Comparison of ENCODE assay signal across 21 cellular contexts in the genomic region with DNA sequence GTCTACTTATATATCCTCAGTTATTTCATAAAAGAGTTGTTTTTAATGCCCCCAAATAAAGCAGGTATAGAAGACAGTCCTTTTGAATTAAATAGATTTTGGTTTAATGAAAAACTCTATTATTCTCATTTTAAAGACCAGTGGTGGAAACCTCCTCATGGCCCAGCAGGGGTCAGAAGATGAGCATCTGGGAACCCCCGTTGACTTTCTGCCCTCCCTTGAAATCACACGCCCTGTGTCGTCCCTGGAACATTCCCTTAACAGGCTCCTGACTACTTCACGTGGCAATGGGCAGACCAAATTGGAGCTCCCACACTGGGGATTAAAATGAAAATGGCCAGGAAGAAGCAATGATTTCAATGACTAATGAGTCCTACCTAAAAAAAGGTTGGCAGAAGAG.
DNase-seq lines count a peak whose midpoint lies in the region; ATAC-seq, FAIRE-seq and TF ChIP-seq lines count a peak whose summit lies in the region.
"Had no signal": no experiment of that assay in that cellular context is flagged by ENCODE, and none has a peak within 500 bp of the region (broad histone marks: within the 10 kb centered on the region; RNA-seq: fewer than 3 reads in every experiment).

No MANE protein-coding gene starts in this region.

- H3K79me2 ChIP-seq in HepG2 (ENCODE audit: insufficient read depth, low read length) (no peaks in the 10 kb centered on the region), osteoblast (ENCODE audit: insufficient read depth, low read length) (no peaks in the 10 kb centered on the region)

- H3K36me3 ChIP-seq in HepG2 (replicated peaks in 1 of 2; ENCODE audit: control insufficient read depth in 1 of 2, insufficient read depth in 2 of 2, low read length in 2 of 2) (no peaks in the 10 kb centered on the region), right lobe of liver (no peaks in the 10 kb centered on the region), osteoblast (ENCODE audit: insufficient read depth, low read length) (no peaks in the 10 kb centered on the region), SJCRH30 (no peaks in the 10 kb centered on the region)

- POLR2A ChIA-PET in HepG2 (lab: Yijun Ruan, JAX) = no interaction called here

- in situ Hi-C loops in HepG2 (cut with HindIII; ENCODE audit: extremely low pct_ligation_motif_present, low pct_unique_long_range_greater_than_20kb) = no loop called here

- no peak overlapping the region for H3K4me3 ChIP-seq in HepG2 (replicated peaks in 1 of 3; ENCODE audit: insufficient read depth in 1 of 3, low read depth in 2 of 3, low read length in 3 of 3)
- no peak overlapping the region for H3K4me3 ChIP-seq in right lobe of liver
- no peak overlapping the region for H3K4me3 ChIP-seq in choroid plexus epithelial cell (ENCODE audit: low read depth, low read length)
- no peak overlapping the region for H3K4me3 ChIP-seq in osteoblast (ENCODE audit: insufficient read depth, low read length)
- H3K4me3 ChIP-seq in SJCRH30 = no peak overlapping the region
- H3K4me3 ChIP-seq in dorsolateral prefrontal cortex = no peak overlapping the region
- H3K4me3 ChIP-seq: GM12878 had no signal

- no peaks in the 10 kb centered on the region for H4K20me1 ChIP-seq in HepG2 (ENCODE audit: insufficient read depth, low read length)
- no peaks in the 10 kb centered on the region for H4K20me1 ChIP-seq in osteoblast (ENCODE audit: insufficient read depth, low read length)

- BruUV-seq in HepG2 (replicated peaks; lab: Mats Ljungman, UMichigan) = no TSS peak

- intact Hi-C loops in HepG2 (cut with micrococcal nuclease; ENCODE audit: unreplicated experiment) = loop anchor here (1.0 kb wide), 1 partner anchor 124 kb away; no protein-coding TSS in a partner anchor
- intact Hi-C loops in right lobe of liver (cut with DNase I) = no loop called here
- intact Hi-C loops in dorsolateral prefrontal cortex (cut with DNase I) = loop anchor here in 1 of 2 donors (10.0 kb wide), 1 partner anchor 122 kb away; no protein-coding TSS in a partner anchor

- ATAC-seq in HepG2 (peak; percentile 68), right lobe of liver (no peak)
- ATAC-seq: GM12878, Panc1 had no signal

- no peak overlapping the region for H3K9ac ChIP-seq in HepG2 (ENCODE audit: insufficient read depth, low read depth, low read length)

- no peaks in the 10 kb centered on the region for H3K9me3 ChIP-seq in HepG2 (ENCODE audit: low read length)
- H3K9me3 ChIP-seq in right lobe of liver = no peaks in the 10 kb centered on the region
- H3K9me3 ChIP-seq in osteoblast (ENCODE audit: low read depth, low read length) = no peaks in the 10 kb centered on the region
- no peaks in the 10 kb centered on the region for H3K9me3 ChIP-seq in SJCRH30 (replicated peaks)

- H2AFZ ChIP-seq in HepG2 (ENCODE audit: low read length) = no peak overlapping the region
- H2AFZ ChIP-seq in osteoblast (ENCODE audit: low read length) = no peak overlapping the region

- CTCF ChIA-PET in HepG2 (lab: Yijun Ruan, JAX; ENCODE audit: low intra/inter-chr PET ratio, low total read pairs) = interaction anchor here (1.7 kb wide), 1 partner anchor 124 kb away, joined by 8 read pairs; no protein-coding TSS in a partner anchor

- H3K4me2 ChIP-seq in HepG2 (ENCODE audit: low read depth, low read length) = no peak overlapping the region
- H3K4me2 ChIP-seq in osteoblast (ENCODE audit: insufficient read depth, low read length) = no peak overlapping the region

- TF ChIP-seq POLR2A in HepG2 (IDR thresholded peaks at IDR 0.05; ENCODE audit: insufficient read depth in 1 of 2, low read depth in 2 of 2, low read length in 2 of 2) (no peak), right lobe of liver (IDR thresholded peaks at IDR 0.05) (no peak)

- TF ChIP-seq RAD21 in HepG2 (CRISPR knock-in tag; IDR thresholded peaks at IDR 0.05) = no peak

- no peak for FAIRE-seq in HepG2 (lab: Jason Lieb, UNC)
- FAIRE-seq: GM12878, GM18507 had no signal

- H3K4me1 ChIP-seq in HepG2 (ENCODE audit: insufficient read depth, low read length) = no peaks in the 10 kb centered on the region
- no peaks in the 10 kb centered on the region for H3K4me1 ChIP-seq in right lobe of liver
- peaks cover 10% of the 10 kb centered on the region for H3K4me1 ChIP-seq in osteoblast (ENCODE audit: insufficient read depth, low read length)
- H3K4me1 ChIP-seq in SJCRH30 = no peaks in the 10 kb centered on the region

- no peak overlapping the region for H3K27ac ChIP-seq in HepG2 (ENCODE audit: extremely low read length, insufficient read depth, low read length)
- H3K27ac ChIP-seq in right lobe of liver = no peak overlapping the region
- H3K27ac ChIP-seq in osteoblast (ENCODE audit: low read depth, low read length) = no peak overlapping the region
- H3K27ac ChIP-seq in SJCRH30 = no peak overlapping the region
- peak overlapping the region in 7 of 59 donors; percentile 5 to 62 (median 14) for H3K27ac ChIP-seq in dorsolateral prefrontal cortex

- TF ChIP-seq EP300 in HepG2 (IDR thresholded peaks at IDR 0.05; ENCODE audit: low read depth in 2 of 2, low read length in 2 of 2) (no peak), HepG2 (CRISPR knock-in tag; IDR thresholded peaks at IDR 0.05; ENCODE audit: borderline replicate concordance) (no peak)

- no peaks in the 10 kb centered on the region for H3K27me3 ChIP-seq in HepG2 (ENCODE audit: control insufficient read depth in 1 of 2, insufficient read depth in 2 of 2, low read length in 2 of 2)
- no peaks in the 10 kb centered on the region for H3K27me3 ChIP-seq in right lobe of liver
- no peaks in the 10 kb centered on the region for H3K27me3 ChIP-seq in osteoblast (ENCODE audit: insufficient read depth, low read length)
- H3K27me3 ChIP-seq in SJCRH30 = no peaks in the 10 kb centered on the region
- no peaks in the 10 kb centered on the region for H3K27me3 ChIP-seq in dorsolateral prefrontal cortex

- 0 out of 2 replicates have a peak, but pooled peaks have one; percentile 16 for TF ChIP-seq CTCF in HepG2 (CRISPR knock-in tag; IDR thresholded peaks at IDR 0.05)
- no peak for TF ChIP-seq CTCF in right lobe of liver (IDR thresholded peaks at IDR 0.05)
- no peak for TF ChIP-seq CTCF in choroid plexus epithelial cell (conservative IDR thresholded peaks at IDR 0.05; ENCODE audit: low read depth, low read length)
- TF ChIP-seq CTCF in osteoblast (IDR thresholded peaks at IDR 0.05; ENCODE audit: extremely low read depth, low read depth, low read length) = peak; percentile 7
- no peak for TF ChIP-seq CTCF in dorsolateral prefrontal cortex (IDR thresholded peaks at IDR 0.05 in 54 of 56, conservative IDR thresholded peaks at IDR 0.05 in 2 of 56; ENCODE audit: low read depth in 1 of 56, partially characterized antibody in 56 of 56)

- DNase-seq in HepG2 (ENCODE audit: low spot score) (no peak), right lobe of liver (no peak), choroid plexus epithelial cell (ENCODE audit: low read depth) (peak; percentile 6), osteoblast (ENCODE audit: insufficient read length, low spot score, missing footprints) (no peak), T1000 (lab: John Stamatoyannopoulos, UW) (no peak), SJCRH30 (no peak), dorsolateral prefrontal cortex (no peak)
- no peak for DNase-seq in stimulated activated CD8-positive, alpha-beta memory T cell treated with anti-CD3 and anti-CD28 coated beads, Interleukin-4, amount 100 ng/mL, for 48 hours
- DNase-seq: CD4-positive, CD25-positive, alpha-beta regulatory T cell; COR-L47; DMS53; EL; GOT3; NCI-H1105 treated with DMSO at 0.1 percent for 48 hours; NCI-H1694 treated with DMSO at 0.1 percent for 48 hours; NCI-H2107; NCI-H510A; NCI-H748 treated with DMSO at 0.1 percent for 48 hours had no signal

- 78% methylated on average over 4 of the region's 4 CpGs for WGBS in HepG2 (ENCODE audit: low lambda C conversion rate)
- WGBS in right lobe of liver (ENCODE audit: insufficient coverage, low coverage, low lambda C conversion rate, missing lambda C conversion rate) = 95% methylated on average over 4 of the region's 4 CpGs

TF ChIP-seq in HepG2, 621 proteins besides CTCF, POLR2A, EP300 and RAD21:
- TF ChIP-seq AHR (CRISPR knock-in tag; IDR thresholded peaks at IDR 0.05) = no peak
- TF ChIP-seq, protein P1, sequence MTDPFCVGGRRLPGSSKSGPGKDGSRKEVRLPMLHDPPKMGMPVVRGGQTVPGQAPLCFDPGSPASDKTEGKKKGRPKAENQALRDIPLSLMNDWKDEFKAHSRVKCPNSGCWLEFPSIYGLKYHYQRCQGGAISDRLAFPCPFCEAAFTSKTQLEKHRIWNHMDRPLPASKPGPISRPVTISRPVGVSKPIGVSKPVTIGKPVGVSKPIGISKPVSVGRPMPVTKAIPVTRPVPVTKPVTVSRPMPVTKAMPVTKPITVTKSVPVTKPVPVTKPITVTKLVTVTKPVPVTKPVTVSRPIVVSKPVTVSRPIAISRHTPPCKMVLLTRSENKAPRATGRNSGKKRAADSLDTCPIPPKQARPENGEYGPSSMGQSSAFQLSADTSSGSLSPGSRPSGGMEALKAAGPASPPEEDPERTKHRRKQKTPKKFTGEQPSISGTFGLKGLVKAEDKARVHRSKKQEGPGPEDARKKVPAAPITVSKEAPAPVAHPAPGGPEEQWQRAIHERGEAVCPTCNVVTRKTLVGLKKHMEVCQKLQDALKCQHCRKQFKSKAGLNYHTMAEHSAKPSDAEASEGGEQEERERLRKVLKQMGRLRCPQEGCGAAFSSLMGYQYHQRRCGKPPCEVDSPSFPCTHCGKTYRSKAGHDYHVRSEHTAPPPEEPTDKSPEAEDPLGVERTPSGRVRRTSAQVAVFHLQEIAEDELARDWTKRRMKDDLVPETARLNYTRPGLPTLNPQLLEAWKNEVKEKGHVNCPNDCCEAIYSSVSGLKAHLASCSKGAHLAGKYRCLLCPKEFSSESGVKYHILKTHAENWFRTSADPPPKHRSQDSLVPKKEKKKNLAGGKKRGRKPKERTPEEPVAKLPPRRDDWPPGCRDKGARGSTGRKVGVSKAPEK (CRISPR knock-in tag; IDR thresholded peaks at IDR 0.05; ENCODE audit: borderline replicate concordance) = no peak
- no peak for TF ChIP-seq ATM (IDR thresholded peaks at IDR 0.05; ENCODE audit: borderline replicate concordance)
- no peak for TF ChIP-seq YY1 (IDR thresholded peaks at IDR 0.05; ENCODE audit: insufficient read depth, insufficient replicate concordance, low read depth, low read length)
- TF ChIP-seq STAG1 (CRISPR knock-in tag; IDR thresholded peaks at IDR 0.05) = peak; percentile 40
- no peak for TF ChIP-seq ZNF577 (CRISPR knock-in tag; IDR thresholded peaks at IDR 0.05; ENCODE audit: borderline replicate concordance, low read depth)
- TF ChIP-seq, protein P2, sequence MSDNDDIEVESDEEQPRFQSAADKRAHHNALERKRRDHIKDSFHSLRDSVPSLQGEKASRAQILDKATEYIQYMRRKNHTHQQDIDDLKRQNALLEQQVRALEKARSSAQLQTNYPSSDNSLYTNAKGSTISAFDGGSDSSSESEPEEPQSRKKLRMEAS (IDR thresholded peaks at IDR 0.05) = no peak

Comparison
In these comparisons a context has a peak if more than half of its experiments do, and no peak if none do; other contexts are left out.
1. CTCF ChIP-seq: peak in HepG2 (single experiment) and osteoblast (single experiment); none in right lobe of liver (0 of 4), choroid plexus epithelial cell (single experiment) and dorsolateral prefrontal cortex (0 of 56).